In the genomic region with DNA sequence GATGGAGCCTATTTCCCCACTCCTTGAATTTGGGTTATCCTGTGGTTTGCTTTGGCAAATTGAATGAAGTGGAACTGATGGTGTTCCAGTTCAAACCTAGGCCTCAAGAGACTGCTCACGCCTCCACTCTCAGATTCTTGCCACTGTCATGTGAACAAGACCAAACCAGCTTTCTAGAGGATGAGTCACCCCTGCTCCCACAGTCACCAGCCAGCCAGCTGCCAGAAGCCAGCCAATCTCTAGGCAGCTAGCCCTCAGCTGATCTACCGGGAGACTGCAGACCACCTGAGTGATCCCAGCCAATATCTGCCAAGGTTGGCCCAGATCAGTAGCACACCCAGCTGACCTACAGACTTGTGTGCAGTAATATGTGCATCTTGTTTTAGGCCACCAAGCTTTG, we compare ENCODE assay signal across 9 cellular contexts.
A peak's percentile ranks its signal among the peaks of the same experiment; 100 is the strongest.
DNase-seq lines count a peak whose midpoint lies in the region; ATAC-seq, FAIRE-seq and TF ChIP-seq lines count a peak whose summit lies in the region.
"Had no signal": no experiment of that assay in that cellular context is flagged by ENCODE, and none has a peak within 500 bp of the region (broad histone marks: within the 10 kb centered on the region; RNA-seq: fewer than 3 reads in every experiment).

No MANE protein-coding gene starts in this region.

- H3K27me3 ChIP-seq in bronchial epithelial cell (ENCODE audit: control insufficient read depth, insufficient read depth, low read length), result no peaks in the 10 kb centered on the region

- peak; percentile 63 for ATAC-seq in GM18868 (IDR thresholded peaks at IDR 0.05; ENCODE audit: unreplicated experiment)
- ATAC-seq in HG02884 (IDR thresholded peaks at IDR 0.05; ENCODE audit: unreplicated experiment), result no peak
- no peak for ATAC-seq in HG03025 (IDR thresholded peaks at IDR 0.05; ENCODE audit: low FRiP score, unreplicated experiment)
- ATAC-seq: activated T-cell treated with anti-CD3 and anti-CD28 coated beads, Interleukin-2, amount 50 U/mL, for 72 hours had no signal

- H3K4me3 ChIP-seq in bronchial epithelial cell (ENCODE audit: low read depth, low read length), result no peak overlapping the region

- no peaks in the 10 kb centered on the region for H3K36me3 ChIP-seq in bronchial epithelial cell (ENCODE audit: control insufficient read depth, insufficient read depth, low read length)

- no peak for TF ChIP-seq CTCF in bronchial epithelial cell (IDR thresholded peaks at IDR 0.05; ENCODE audit: insufficient read depth, low read length, severe bottlenecking)

- no peak for FAIRE-seq in bronchial epithelial cell (lab: Jason Lieb, UNC)

- DNase-seq in LHCN-M2 (ENCODE audit: low read depth) (peak; percentile 8), bronchial epithelial cell (ENCODE audit: low read depth) (peak; percentile 75), renal cortical epithelial cell (ENCODE audit: low read depth) (peak; percentile 55), NCI-H774 (lab: John Stamatoyannopoulos, UW) (no peak)
- DNase-seq: activated T-cell treated with anti-CD3 and anti-CD28 coated beads, Interleukin-2, amount 50 U/mL, for 72 hours; GDM1 had no signal
